In the genomic region with DNA sequence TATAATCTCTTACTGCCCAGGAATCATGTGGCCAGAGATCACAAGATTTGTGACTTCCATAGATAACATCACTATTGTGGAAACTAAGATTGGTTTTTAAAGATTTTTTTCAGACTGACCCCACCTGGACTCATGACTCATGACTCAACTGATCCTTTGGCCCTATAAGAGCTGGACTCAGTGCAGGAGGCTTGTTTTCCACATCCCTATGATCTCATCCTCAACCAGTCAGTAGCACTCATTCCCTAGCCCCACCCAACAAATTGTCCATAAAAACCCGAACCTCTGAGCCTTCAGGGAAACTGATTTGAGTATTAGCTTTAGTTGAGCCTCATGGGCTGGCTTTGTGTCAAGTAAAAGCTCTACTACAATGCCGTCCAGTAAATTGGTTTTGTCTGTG, we compare ENCODE assay signal across 22 cellular contexts. TPM values are rescaled to one million over a fixed set of nuclear protein-coding genes. Genes with fewer than 3 reads are reported as not detected.
DNase-seq lines count a peak whose midpoint lies in the region; ATAC-seq, FAIRE-seq and TF ChIP-seq lines count a peak whose summit lies in the region.
"Had no signal": no experiment of that assay in that cellular context is flagged by ENCODE, and none has a peak within 500 bp of the region (broad histone marks: within the 10 kb centered on the region; RNA-seq: fewer than 3 reads in every experiment).

No MANE protein-coding gene starts in this region.

- no peak overlapping the region for H2BK120ac ChIP-seq in H1 (replicated peaks; ENCODE audit: low read depth, low read length)

- 94% methylated on average over 2 of the region's 2 CpGs; no CpG with 5 or more reads in 1 of the 2 experiments for WGBS in H1 (ENCODE audit: extremely low coverage in 1 of 2, insufficient coverage in 1 of 2, insufficient read length in 1 of 2, insufficient replicate concordance in 2 of 2, low coverage in 1 of 2, low lambda C conversion rate in 2 of 2, missing lambda C conversion rate in 1 of 2), 2 experiments

- no peak overlapping the region for H2AK5ac ChIP-seq in H1 (ENCODE audit: low read depth, low read length)

- CTCF ChIA-PET in H1 (lab: Charles Lee; ENCODE audit: partially characterized antibody) = no interaction called here

- H2BK20ac ChIP-seq in H1 (ENCODE audit: low read length) = no peak overlapping the region

- no peak overlapping the region for H3K18ac ChIP-seq in H1 (ENCODE audit: extremely low read depth, low read length)

- no peak overlapping the region for H3K27ac ChIP-seq in H1 (ENCODE audit: low read depth, low read length)
- H3K27ac ChIP-seq: HL-60, KMS-11, PC-9, SJCRH30 had no signal

- H2AFZ ChIP-seq in H1 (ENCODE audit: low read length) = no peak overlapping the region
- H2AFZ ChIP-seq: PC-9 had no signal

- H3K9ac ChIP-seq in H1 (replicated peaks in 1 of 4; ENCODE audit: extremely low read depth in 1 of 4, low read depth in 3 of 4, low read length in 3 of 4) = no peak overlapping the region
- H3K9ac ChIP-seq: KMS-11 had no signal

- H3K4me2 ChIP-seq in H1 (ENCODE audit: insufficient read depth in 1 of 2, low read depth in 2 of 2, low read length in 2 of 2) = no peak overlapping the region
- H3K4me2 ChIP-seq: KMS-11, PC-9 had no signal

- no peak overlapping the region for H3K4ac ChIP-seq in H1 (replicated peaks; ENCODE audit: insufficient read length, low read depth, low read length)

- 0 out of 7 replicates have a peak, but pooled peaks cover 0 to 2% (median 0%) of the 10 kb centered on the region in 4 experiments for H3K4me1 ChIP-seq in H1 (replicated peaks in 1 of 4; ENCODE audit: control insufficient read depth in 3 of 4, insufficient read depth in 4 of 4, low read length in 3 of 4)
- H3K4me1 ChIP-seq: SJCRH30 had no signal

- no peak overlapping the region for H4K8ac ChIP-seq in H1 (ENCODE audit: extremely low read depth, insufficient read depth, low read length)

- H3K79me1 ChIP-seq in H1 (ENCODE audit: low read depth, low read length) = no peaks in the 10 kb centered on the region

- H4K5ac ChIP-seq in H1 (ENCODE audit: insufficient read length, low read depth, low read length) = no peak overlapping the region

- peaks cover 0 to 6% of the 10 kb centered on the region in 2 experiments; a peak in 2 of 4 replicates for H3K9me3 ChIP-seq in H1 (ENCODE audit: insufficient read depth in 2 of 2, low read depth in 1 of 2, low read length in 1 of 2)
- H3K9me3 ChIP-seq: SJCRH30 had no signal

- ATAC-seq in left colon (peak; percentile 68), HG02623 (IDR thresholded peaks at IDR 0.05; ENCODE audit: unreplicated experiment) (no peak), HG02759 (IDR thresholded peaks at IDR 0.05; ENCODE audit: unreplicated experiment) (no peak), HG02571 (IDR thresholded peaks at IDR 0.05; ENCODE audit: unreplicated experiment) (no peak)

- H4K20me1 ChIP-seq in H1 (replicated peaks in 1 of 2; ENCODE audit: control insufficient read depth in 1 of 2, insufficient read depth in 2 of 2, low read length in 2 of 2) = no peaks in the 10 kb centered on the region

- H2BK12ac ChIP-seq in H1 (ENCODE audit: low read depth, low read length) = no peak overlapping the region

- H3K27me3 ChIP-seq in H1 (replicated peaks in 1 of 4; ENCODE audit: control insufficient read depth in 3 of 4, extremely low read depth in 1 of 4, insufficient read depth in 3 of 4, low read length in 3 of 4) = no peaks in the 10 kb centered on the region
- H3K27me3 ChIP-seq: SJCRH30 had no signal

- TF ChIP-seq EP300 in H1 (IDR thresholded peaks at IDR 0.05; ENCODE audit: borderline replicate concordance in 1 of 2, low read depth in 2 of 2, low read length in 2 of 2) = no peak

- POLR2A ChIA-PET in H1 (lab: Charles Lee; ENCODE audit: partially characterized antibody) = interaction anchor here (0.6 to 2.7 kb wide), 2 partner anchors 11 to 42 kb away, joined by 4 to 14 read pairs; no protein-coding TSS in a partner anchor

- H3K36me3 ChIP-seq in H1 (ENCODE audit: control insufficient read depth in 2 of 4, insufficient read depth in 4 of 4, low read length in 3 of 4) = no peaks in the 10 kb centered on the region
- H3K36me3 ChIP-seq: SJCRH30 had no signal

- H3K56ac ChIP-seq in H1 (replicated peaks; ENCODE audit: insufficient read length, low read depth, low read length) = peak overlapping the region; percentile 25

- no peak for TF ChIP-seq RAD21 in H1 (IDR thresholded peaks at IDR 0.05 in 1 of 2, conservative IDR thresholded peaks at IDR 0.05 in 1 of 2; ENCODE audit: low read depth in 2 of 2, low read length in 2 of 2)

- no peaks in the 10 kb centered on the region for H3K79me2 ChIP-seq in H1 (ENCODE audit: control insufficient read depth in 1 of 2, insufficient read depth in 2 of 2, low read length in 2 of 2)

- DNase-seq in ELR (ENCODE audit: low read depth) (peak; percentile 14), RKO (ENCODE audit: low spot score) (peak; percentile 46), H1 (ENCODE audit: low read depth in 1 of 2, low spot score in 2 of 2) (no peak), left colon (no peak), pons (ENCODE audit: low spot score) (no peak)
- DNase-seq: CD4-positive, alpha-beta T cell; COR-L47; DND-41; GOT3; NCI-H1105; NCI-H2029 treated with DMSO at 0.1 percent for 48 hours; NCI-H226; NCI-H510A treated with DMSO at 0.1 percent for 48 hours; NCI-H748 treated with DMSO at 0.1 percent for 48 hours; PC-9; SJCRH30 had no signal

- H3K4me3 ChIP-seq in H1 (ENCODE audit: extremely low read depth in 1 of 4, insufficient read depth in 2 of 4, low read depth in 3 of 4, low read length in 4 of 4) = no peak overlapping the region
- H3K4me3 ChIP-seq: PC-9, SJCRH30 had no signal

- FAIRE-seq in H1 (lab: Jason Lieb, UNC) = no peak
- FAIRE-seq: GM12892 had no signal

- no peak overlapping the region for H3K23ac ChIP-seq in H1 (ENCODE audit: insufficient read length)

- no peaks in the 10 kb centered on the region for H3K23me2 ChIP-seq in H1 (ENCODE audit: low read depth, low read length)

- TF ChIP-seq CTCF in H1 (IDR thresholded peaks at IDR 0.05; ENCODE audit: control extremely low read depth in 1 of 3, insufficient read depth in 1 of 3, low read depth in 1 of 3, low read length in 3 of 3) = no peak

- no peak overlapping the region for H2BK15ac ChIP-seq in H1 (ENCODE audit: low read length)

- H3K14ac ChIP-seq in H1 (ENCODE audit: insufficient read length) = no peak overlapping the region

- intact Hi-C loops in left colon (cut with DNase I, micrococcal nuclease) = no loop called here

- H4K91ac ChIP-seq in H1 (replicated peaks; ENCODE audit: insufficient read length, low read length) = no peak overlapping the region

- H2BK5ac ChIP-seq in H1 (ENCODE audit: low read depth, low read length) = no peak overlapping the region

- no peak for TF ChIP-seq POLR2A in H1 (IDR thresholded peaks at IDR 0.05; ENCODE audit: control extremely low read depth in 1 of 2, low read depth in 2 of 2, low read length in 2 of 2)

TF ChIP-seq in H1, 55 proteins besides CTCF, POLR2A, EP300 and RAD21:
- TF ChIP-seq SAP30 (IDR thresholded peaks at IDR 0.05; ENCODE audit: insufficient read depth, insufficient replicate concordance, low read length) = no peak
- no peak for TF ChIP-seq YY1 (IDR thresholded peaks at IDR 0.05; ENCODE audit: low read depth, low read length)
- TF ChIP-seq TBP (IDR thresholded peaks at IDR 0.05; ENCODE audit: low read depth, low read length) = no peak
- TF ChIP-seq PHF8 (conservative IDR thresholded peaks at IDR 0.05; ENCODE audit: low read depth, low read length) = no peak
- no peak for TF ChIP-seq CBX5 (IDR thresholded peaks at IDR 0.05; ENCODE audit: low read depth, low read length)
- no peak for TF ChIP-seq NANOG (IDR thresholded peaks at IDR 0.05; ENCODE audit: insufficient read depth, low read depth, low read length, poor library complexity, severe bottlenecking)
- TF ChIP-seq EZH2 (IDR thresholded peaks at IDR 0.05; ENCODE audit: low read depth, low read length, severe bottlenecking) = no peak
- no peak for TF ChIP-seq RNF2 (IDR thresholded peaks at IDR 0.05; ENCODE audit: borderline replicate concordance, low read depth, low read length, missing control alignments, poor library complexity, severe bottlenecking)
- no peak for TF ChIP-seq CHD1 (IDR thresholded peaks at IDR 0.05; ENCODE audit: low read depth, low read length)
- TF ChIP-seq, protein P1, sequence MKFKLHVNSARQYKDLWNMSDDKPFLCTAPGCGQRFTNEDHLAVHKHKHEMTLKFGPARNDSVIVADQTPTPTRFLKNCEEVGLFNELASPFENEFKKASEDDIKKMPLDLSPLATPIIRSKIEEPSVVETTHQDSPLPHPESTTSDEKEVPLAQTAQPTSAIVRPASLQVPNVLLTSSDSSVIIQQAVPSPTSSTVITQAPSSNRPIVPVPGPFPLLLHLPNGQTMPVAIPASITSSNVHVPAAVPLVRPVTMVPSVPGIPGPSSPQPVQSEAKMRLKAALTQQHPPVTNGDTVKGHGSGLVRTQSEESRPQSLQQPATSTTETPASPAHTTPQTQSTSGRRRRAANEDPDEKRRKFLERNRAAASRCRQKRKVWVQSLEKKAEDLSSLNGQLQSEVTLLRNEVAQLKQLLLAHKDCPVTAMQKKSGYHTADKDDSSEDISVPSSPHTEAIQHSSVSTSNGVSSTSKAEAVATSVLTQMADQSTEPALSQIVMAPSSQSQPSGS (IDR thresholded peaks at IDR 0.05; ENCODE audit: low read length) = no peak
- TF ChIP-seq SRF (IDR thresholded peaks at IDR 0.05; ENCODE audit: low read depth, low read length) = no peak
TF ChIP-seq in H1: peak in this region for 0.

RNA-seq across cellular contexts. Expression of gene NOCT, which starts 7.9 kb away (rescaled TPM):
- total RNA-seq in H1 (2021; fragmentation: NEBNext Ultra II Directional; extraction: Animal tissue kit (Norgen Biotek cat#: 25700)) = 44.3 and 45.5 TPM in 2 replicates
- polyA plus RNA-seq in H1 (2011; rRNA removed) = 10.4 and 11.4 TPM in 2 replicates
- polyA plus RNA-seq in H1 (2011; cell fraction: cytosol; rRNA removed) = 7.9 TPM
- 13.5 TPM for polyA plus RNA-seq in H1 (2011; cell fraction: nucleus; rRNA removed)
- 21.8 to 28.6 TPM (median 24.9 TPM) in 4 replicates for polyA plus RNA-seq in H1 (2012, experiment 1 of 2)
- 19.7 TPM for polyA plus RNA-seq in H1 (2012, experiment 2 of 2)
- 26.3 TPM for polyA plus RNA-seq in H1 (2013, experiment 1 of 2)
- 27.4 TPM for polyA plus RNA-seq in H1 (2013, experiment 2 of 2)
- polyA minus RNA-seq in H1 (2011; rRNA and poly(A)+ RNA removed) = 46.6 and 57.1 TPM in 2 replicates
- 32.1 TPM for polyA minus RNA-seq in H1 (2011; cell fraction: cytosol; rRNA and poly(A)+ RNA removed)
- 32.6 TPM for polyA minus RNA-seq in H1 (2011; cell fraction: nucleus; rRNA and poly(A)+ RNA removed)
- 10 to 100 TPM in 1 of 2 donors, 1 to 10 TPM in 1; 9.2 to 15.3 TPM for total RNA-seq in left colon

Comparison
In these comparisons a context has a peak if more than half of its experiments do, and no peak if none do; other contexts are left out.
1. DNase-seq: peak in ELR (single experiment) and RKO (single experiment); none in H1 (0 of 2), left colon (0 of 2) and pons (single experiment).